Comparison of ENCODE assay signal across 2 cellular contexts in genomic region chr3:168071971-168072645, GRCh38.
TF ChIP-seq lines count a peak whose summit lies in the region.

No MANE protein-coding gene starts in this region.

TF ChIP-seq in A549, 52 proteins besides CTCF, POLR2A, EP300 and RAD21:
- TF ChIP-seq SREBF2 (IDR thresholded peaks at IDR 0.05): no peak
- TF ChIP-seq ZNF302 (CRISPR knock-in tag; IDR thresholded peaks at IDR 0.05): no peak
- TF ChIP-seq NPAS2 (CRISPR knock-in tag; IDR thresholded peaks at IDR 0.05; ENCODE audit: borderline replicate concordance): no peak
- TF ChIP-seq NFE2L2 (conservative IDR thresholded peaks at IDR 0.05; ENCODE audit: low read length): no peak
- TF ChIP-seq BCL3 (IDR thresholded peaks at IDR 0.05): no peak
- no peak for TF ChIP-seq HOXB13 (CRISPR knock-in tag; IDR thresholded peaks at IDR 0.05; ENCODE audit: low read depth)
- TF ChIP-seq FOSB (CRISPR knock-in tag; IDR thresholded peaks at IDR 0.05): no peak
- no peak for TF ChIP-seq HDAC2 (IDR thresholded peaks at IDR 0.05)
- no peak for TF ChIP-seq CEBPB (IDR thresholded peaks at IDR 0.05)
- TF ChIP-seq MAZ (IDR thresholded peaks at IDR 0.05; ENCODE audit: borderline replicate concordance, low read depth, low read length): no peak
- TF ChIP-seq HOXB5 (CRISPR knock-in tag; IDR thresholded peaks at IDR 0.05): no peak
- no peak for TF ChIP-seq RNF2 (IDR thresholded peaks at IDR 0.05; ENCODE audit: borderline replicate concordance, low read depth)
- TF ChIP-seq GATA3 (IDR thresholded peaks at IDR 0.05; ENCODE audit: borderline replicate concordance): no peak
- no peak for TF ChIP-seq BHLHE40 (IDR thresholded peaks at IDR 0.05; ENCODE audit: low read depth, low read length)
- TF ChIP-seq POLR2AphosphoS2 (conservative IDR thresholded peaks at IDR 0.05; ENCODE audit: low read length): no peak
- no peak for TF ChIP-seq PHF8 (IDR thresholded peaks at IDR 0.05; ENCODE audit: borderline replicate concordance, low read depth)
- no peak for TF ChIP-seq MAX (IDR thresholded peaks at IDR 0.05)
TF ChIP-seq in A549: peak in this region for 0.

TF ChIP-seq in IMR-90, 13 proteins besides CTCF, POLR2A, EP300 and RAD21:
- TF ChIP-seq RFX5 (IDR thresholded peaks at IDR 0.05; ENCODE audit: low read depth, low read length) (no peak), FOS (IDR thresholded peaks at IDR 0.05; ENCODE audit: low read depth, low read length) (no peak), MAFK (IDR thresholded peaks at IDR 0.05; ENCODE audit: low read depth, low read length) (no peak), SMC3 (IDR thresholded peaks at IDR 0.05; ENCODE audit: low read depth, low read length) (no peak), CHD1 (IDR thresholded peaks at IDR 0.05; ENCODE audit: low read depth, low read length) (no peak), BHLHE40 (IDR thresholded peaks at IDR 0.05; ENCODE audit: low read depth, low read length) (no peak), MXI1 (IDR thresholded peaks at IDR 0.05; ENCODE audit: borderline replicate concordance, low read depth, low read length) (no peak), ELK1 (IDR thresholded peaks at IDR 0.05; ENCODE audit: borderline replicate concordance, low read depth, low read length) (no peak)
